In the genomic region with DNA sequence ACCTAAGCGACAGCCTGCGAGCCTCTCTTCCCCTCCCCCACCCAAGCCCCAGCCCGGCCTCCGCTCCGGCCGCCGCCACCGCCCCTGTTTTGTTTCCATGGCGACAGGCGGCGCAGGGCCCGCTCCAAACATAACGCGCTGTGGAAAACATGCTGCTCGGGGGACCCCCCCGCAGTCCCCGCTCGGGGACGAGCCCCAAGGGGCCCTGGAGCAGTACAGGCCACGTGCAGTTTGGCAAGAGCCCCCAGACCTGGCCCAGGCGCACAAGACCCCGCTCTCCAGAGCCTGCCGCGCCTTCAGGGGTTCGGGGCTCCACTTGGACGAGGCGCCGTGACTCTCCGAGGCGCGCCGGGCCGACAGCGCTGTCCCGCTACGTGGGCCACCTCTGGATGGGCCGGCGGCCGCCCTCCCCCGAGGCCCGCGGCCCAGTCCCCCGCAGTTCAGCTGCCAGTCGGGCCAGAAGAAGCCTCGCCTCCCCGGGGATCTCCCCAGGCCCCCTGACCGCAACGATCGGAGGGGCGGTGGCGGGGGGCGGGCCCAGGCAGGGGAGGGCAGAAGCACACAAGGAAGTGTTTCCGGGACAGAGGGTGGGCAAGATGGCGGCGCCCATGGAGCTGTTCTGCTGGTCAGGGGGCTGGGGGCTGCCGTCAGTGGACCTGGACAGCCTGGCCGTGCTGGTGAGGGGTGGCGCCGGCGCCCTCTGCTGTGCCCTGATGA, we compare ENCODE assay signal across 8 cellular contexts. TPM values are rescaled to one million over a fixed set of nuclear protein-coding genes. Genes with fewer than 3 reads are reported as not detected.
DNase-seq lines count a peak whose midpoint lies in the region; ATAC-seq, FAIRE-seq and TF ChIP-seq lines count a peak whose summit lies in the region.

A gene with protein sequence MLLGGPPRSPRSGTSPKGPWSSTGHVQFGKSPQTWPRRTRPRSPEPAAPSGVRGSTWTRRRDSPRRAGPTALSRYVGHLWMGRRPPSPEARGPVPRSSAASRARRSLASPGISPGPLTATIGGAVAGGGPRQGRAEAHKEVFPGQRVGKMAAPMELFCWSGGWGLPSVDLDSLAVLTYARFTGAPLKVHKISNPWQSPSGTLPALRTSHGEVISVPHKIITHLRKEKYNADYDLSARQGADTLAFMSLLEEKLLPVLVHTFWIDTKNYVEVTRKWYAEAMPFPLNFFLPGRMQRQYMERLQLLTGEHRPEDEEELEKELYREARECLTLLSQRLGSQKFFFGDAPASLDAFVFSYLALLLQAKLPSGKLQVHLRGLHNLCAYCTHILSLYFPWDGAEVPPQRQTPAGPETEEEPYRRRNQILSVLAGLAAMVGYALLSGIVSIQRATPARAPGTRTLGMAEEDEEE (plus strand): TSS at position 40 of the 717 bp plus-strand sequence. CDS start 110 bp downstream, at position 150.

- TF ChIP-seq EP300 in HepG2 (IDR thresholded peaks at IDR 0.05; ENCODE audit: low read depth in 2 of 2, low read length in 2 of 2) (no peak; a peak in 2 of 4 replicates), HepG2 (CRISPR knock-in tag; IDR thresholded peaks at IDR 0.05; ENCODE audit: borderline replicate concordance) (no peak)

- peaks cover 3 to 5% of the 10 kb centered on the region in 2 experiments; a peak in 3 of 5 replicates for H3K36me3 ChIP-seq in HepG2 (replicated peaks in 1 of 2; ENCODE audit: control insufficient read depth in 1 of 2, insufficient read depth in 2 of 2, low read length in 2 of 2)

- peaks cover 13% of the 10 kb centered on the region for H3K79me2 ChIP-seq in HepG2 (ENCODE audit: insufficient read depth, low read length)

- H3K9me3 ChIP-seq in HepG2 (ENCODE audit: low read length): no peaks in the 10 kb centered on the region

- TF ChIP-seq POLR2A in HepG2 (IDR thresholded peaks at IDR 0.05; ENCODE audit: insufficient read depth in 1 of 2, low read depth in 2 of 2, low read length in 2 of 2): peak; percentile 72 to 82

- TF ChIP-seq RAD21 in HepG2 (CRISPR knock-in tag; IDR thresholded peaks at IDR 0.05): peak; percentile 27; the same call in 1 of the 2 replicates

- in situ Hi-C loops in HepG2 (cut with HindIII; ENCODE audit: extremely low pct_ligation_motif_present, low pct_unique_long_range_greater_than_20kb): loop anchor here (10.0 kb wide), 1 partner anchor 386 kb away; no protein-coding TSS in a partner anchor

- H3K36me3 Mint-ChIP-seq in dendritic cell treated with granulocyte-macrophage colony-stimulating factor and Interleukin-4, amounts not matched to agents 40 ng/mL and 50 ng/mL, for 4 days (ENCODE audit: low read depth): peaks cover 32% of the 10 kb centered on the region

- peak within 1 kb of the TSS; percentile 94 for H3K4me3 Mint-ChIP-seq in dendritic cell treated with granulocyte-macrophage colony-stimulating factor and Interleukin-4, amounts not matched to agents 40 ng/mL and 50 ng/mL, for 4 days

- intact Hi-C loops in dendritic cell treated with granulocyte-macrophage colony-stimulating factor and Interleukin-4, amounts not matched to agents 40 ng/mL and 50 ng/mL, for 4 days (cut with micrococcal nuclease): loop anchor here (2.0 to 5.0 kb wide), 2 partner anchors 18 to 33 kb away; a partner anchor contains a TSS
- intact Hi-C loops in HepG2 (cut with micrococcal nuclease; ENCODE audit: unreplicated experiment): loop anchor here (5.0 to 10.0 kb wide), 2 partner anchors 96 to 113 kb away; a partner anchor contains a TSS

- peak; percentile 67 for ATAC-seq in GM18907 (IDR thresholded peaks at IDR 0.05; ENCODE audit: unreplicated experiment)
- ATAC-seq in HG03280 (IDR thresholded peaks at IDR 0.05; ENCODE audit: unreplicated experiment): peak; percentile 66
- ATAC-seq in HepG2: peak; percentile 86

- H3K9ac ChIP-seq in HepG2 (ENCODE audit: insufficient read depth, low read depth, low read length): peak within 1 kb of the TSS; percentile 100

- no peaks in the 10 kb centered on the region for H3K9me3 Mint-ChIP-seq in dendritic cell treated with granulocyte-macrophage colony-stimulating factor and Interleukin-4, amounts not matched to agents 40 ng/mL and 50 ng/mL, for 4 days

- BruUV-seq in HepG2 (replicated peaks; lab: Mats Ljungman, UMichigan): no TSS peak

- TF ChIP-seq CTCF in HepG2 (CRISPR knock-in tag; IDR thresholded peaks at IDR 0.05): no peak

- FAIRE-seq in HepG2 (lab: Jason Lieb, UNC): no peak

- DNase-seq in AG08396 (ENCODE audit: low spot score) (peak; percentile 94), NCI-H524 treated with DMSO at 0.1 percent for 48 hours (lab: John Stamatoyannopoulos, UW) (peak; percentile 32), HepG2 (ENCODE audit: low spot score) (peak; percentile 78)
- peak; percentile 89 for DNase-seq in activated CD4-positive, alpha-beta T cell treated with anti-CD3 and anti-CD28 coated beads, Interleukin-2, amount 50 U/mL, for 1 hour
- DNase-seq in stimulated activated CD4-positive, alpha-beta T cell treated with anti-CD3 and anti-CD28 coated beads, Interleukin-4, amount 100 ng/mL, for 1 hour: peak; percentile 89

- peak within 1 kb of the TSS; percentile 92 for H2AFZ ChIP-seq in HepG2 (ENCODE audit: low read length)

- CTCF ChIA-PET in HepG2 (lab: Yijun Ruan, JAX; ENCODE audit: low intra/inter-chr PET ratio, low total read pairs): interaction anchor here (2.4 kb wide), 1 partner anchor 383 kb away, joined by 13 read pairs; no protein-coding TSS in a partner anchor

- peaks cover 29% of the 10 kb centered on the region for H3K4me1 ChIP-seq in HepG2 (ENCODE audit: insufficient read depth, low read length)

- H4K20me1 ChIP-seq in HepG2 (ENCODE audit: insufficient read depth, low read length): no peaks in the 10 kb centered on the region

- peaks cover 51% of the 10 kb centered on the region for H3K4me1 Mint-ChIP-seq in dendritic cell treated with granulocyte-macrophage colony-stimulating factor and Interleukin-4, amounts not matched to agents 40 ng/mL and 50 ng/mL, for 4 days (ENCODE audit: low read depth)

- POLR2A ChIA-PET in HepG2 (lab: Yijun Ruan, JAX): interaction anchor here (0.7 to 3.5 kb wide), 7 partner anchors 15 to 99 kb away, joined by 3 to 19 read pairs (median 3); a partner anchor contains a TSS

- H3K4me2 ChIP-seq in HepG2 (ENCODE audit: low read depth, low read length): peak within 1 kb of the TSS; percentile 100

- H3K27ac ChIP-seq in HepG2 (ENCODE audit: extremely low read length, insufficient read depth, low read length): peak within 1 kb of the TSS; percentile 98

- peaks cover 0 to 9% of the 10 kb centered on the region in 2 experiments; a peak in 1 of 5 replicates for H3K27me3 ChIP-seq in HepG2 (ENCODE audit: control insufficient read depth in 1 of 2, insufficient read depth in 2 of 2, low read length in 2 of 2)

- H3K27me3 Mint-ChIP-seq in dendritic cell treated with granulocyte-macrophage colony-stimulating factor and Interleukin-4, amounts not matched to agents 40 ng/mL and 50 ng/mL, for 4 days: no peaks in the 10 kb centered on the region

- 0% methylated on average over 9 of the region's 60 CpGs for WGBS in HepG2 (ENCODE audit: low lambda C conversion rate)

- H3K27ac Mint-ChIP-seq in dendritic cell treated with granulocyte-macrophage colony-stimulating factor and Interleukin-4, amounts not matched to agents 40 ng/mL and 50 ng/mL, for 4 days: peak within 1 kb of the TSS; percentile 97

- H3K4me3 ChIP-seq in HepG2 (replicated peaks in 1 of 3; ENCODE audit: insufficient read depth in 1 of 3, low read depth in 2 of 3, low read length in 3 of 3): peak within 1 kb of the TSS; percentile 96 to 99 (median 98)

TF ChIP-seq in HepG2, 621 proteins besides CTCF, POLR2A, EP300 and RAD21 (continues in another document):
- no peak for TF ChIP-seq ARNT2 (CRISPR knock-in tag; IDR thresholded peaks at IDR 0.05; ENCODE audit: low read depth)

RNA-seq across cellular contexts. Expression of the gene that starts here (rescaled TPM):
- total RNA-seq in HepG2 (2016; rRNA removed; fragmentation: Illumina TruSeq; extraction: Trizol): 64.5 and 71.5 TPM in 2 replicates
- 20.6 and 22.4 TPM in 2 replicates for total RNA-seq in HepG2 (2016; cell fraction: cytosol; rRNA removed; fragmentation: Illumina TruSeq; extraction: Trizol; ENCODE audit: low read depth)
- 65.0 and 76.3 TPM in 2 replicates for total RNA-seq in HepG2 (2016; cell fraction: insoluble cytoplasmic fraction; rRNA removed; fragmentation: Illumina TruSeq; extraction: Trizol)
- 23.2 and 26.5 TPM in 2 replicates for total RNA-seq in HepG2 (2016; cell fraction: membrane; rRNA removed; fragmentation: Illumina TruSeq; extraction: Trizol)
- total RNA-seq in HepG2 (2016; cell fraction: nucleus; rRNA removed; fragmentation: Illumina TruSeq; extraction: Trizol): 35.2 and 36.8 TPM in 2 replicates
- 72.6 and 85.1 TPM in 2 replicates for polyA plus RNA-seq in HepG2 (2011; rRNA removed)
- polyA plus RNA-seq in HepG2 (2011; cell fraction: cytosol; rRNA removed): 61.1 and 90.3 TPM in 2 replicates
- 55.1 and 59.0 TPM in 2 replicates for polyA plus RNA-seq in HepG2 (2011; cell fraction: nucleus; rRNA removed)
- polyA plus RNA-seq in HepG2 (2012): 37.3 and 38.1 TPM in 2 replicates
- 25.0 and 25.6 TPM in 2 replicates for polyA plus RNA-seq in HepG2 (2016; cell fraction: cytosol; fragmentation: Illumina TruSeq; extraction: Trizol; ENCODE audit: low read depth)
- 73.9 and 74.4 TPM in 2 replicates for polyA plus RNA-seq in HepG2 (2016; cell fraction: insoluble cytoplasmic fraction; fragmentation: Illumina TruSeq; extraction: Trizol; ENCODE audit: low read depth)
- polyA plus RNA-seq in HepG2 (2016; cell fraction: membrane; fragmentation: Illumina TruSeq; extraction: Trizol; ENCODE audit: low read depth): 19.9 and 21.6 TPM in 2 replicates
- polyA plus RNA-seq in HepG2 (2016; cell fraction: nucleus; fragmentation: Illumina TruSeq; extraction: Trizol; ENCODE audit: insufficient read depth, low read depth): 49.3 and 57.4 TPM in 2 replicates
- polyA minus RNA-seq in HepG2 (2011; rRNA and poly(A)+ RNA removed; ENCODE audit: low replicate concordance): 129 and 176 TPM in 2 replicates
- polyA minus RNA-seq in HepG2 (2011; cell fraction: cytosol; rRNA and poly(A)+ RNA removed): 27.0 and 36.4 TPM in 2 replicates
- 23.9 and 27.6 TPM in 2 replicates for polyA minus RNA-seq in HepG2 (2011; cell fraction: nucleus; rRNA and poly(A)+ RNA removed)

Comparison
In these comparisons a context has a peak if more than half of its experiments do, and no peak if none do; other contexts are left out.
1. Peak in every context shown above with its lines: DNase-seq, ATAC-seq, H3K4me3 ChIP-seq and H3K27ac ChIP-seq.
2. DNase-seq: peak in every context shown above with its lines; median percentile 94 in AG08396; 89 in activated CD4-positive, alpha-beta T cell treated with anti-CD3 and anti-CD28 coated beads, Interleukin-2, amount 50 U/mL, for 1 hour; 89 in stimulated activated CD4-positive, alpha-beta T cell treated with anti-CD3 and anti-CD28 coated beads, Interleukin-4, amount 100 ng/mL, for 1 hour; 78 in HepG2; 32 in NCI-H524 treated with DMSO at 0.1 percent for 48 hours.